19 cellular contexts compared by ENCODE assay signal in genomic region chr10:130353928-130354327, GRCh38.
"Had no signal": no experiment of that assay in that cellular context is flagged by ENCODE, and none has a peak within 500 bp of the region (broad histone marks: within the 10 kb centered on the region; RNA-seq: fewer than 3 reads in every experiment).

No MANE protein-coding gene starts in this region.

- H3K27ac ChIP-seq: colonic mucosa, foreskin keratinocyte, pancreas, prostate gland, right lobe of liver, stomach, thoracic aorta, transverse colon had no signal

- H3K4me1 ChIP-seq: colonic mucosa, foreskin keratinocyte, prostate gland, right lobe of liver, stomach, transverse colon had no signal

- H3K36me3 ChIP-seq: colonic mucosa, pancreas, prostate gland, right lobe of liver, stomach, thoracic aorta, transverse colon had no signal

- H3K27me3 ChIP-seq: colonic mucosa, foreskin keratinocyte, pancreas, right lobe of liver, transverse colon had no signal

- DNase-seq: colonic mucosa; dermis blood vessel endothelial cell; erythroblast; foreskin keratinocyte; immature natural killer cell; left colon; mesendoderm; naive thymus-derived CD4-positive, alpha-beta T cell; pancreas; stimulated activated CD4-positive, alpha-beta T cell treated with anti-CD3 and anti-CD28 coated beads, Interleukin-15, amount 100 ng/mL, for 24 hours; stimulated activated CD4-positive, alpha-beta T cell treated with anti-CD3 and anti-CD28 coated beads, Interleukin-1b, Interleukin-23, amount 100 ng/mL, for 48 hours; stimulated activated CD4-positive, alpha-beta T cell treated with anti-CD3 and anti-CD28 coated beads, Interleukin-4, amount 100 ng/mL, for 4 hours; stimulated activated naive CD4-positive, alpha-beta T cell; stomach; substantia nigra; transverse colon had no signal

- H3K9me3 ChIP-seq: colonic mucosa, pancreas, prostate gland, right lobe of liver, thoracic aorta, transverse colon had no signal

- ATAC-seq: foreskin keratinocyte; left colon; naive thymus-derived CD4-positive, alpha-beta T cell; right lobe of liver had no signal

- H3K4me3 ChIP-seq: colonic mucosa, pancreas, prostate gland, right lobe of liver, stomach, thoracic aorta, transverse colon had no signal
